ENCODE assay signal across 11 cellular contexts in genomic region chr1:47906009-47906432, GRCh38.
DNase-seq lines count a peak whose midpoint lies in the region; ATAC-seq, FAIRE-seq and TF ChIP-seq lines count a peak whose summit lies in the region.
"Had no signal": no experiment of that assay in that cellular context is flagged by ENCODE, and none has a peak within 500 bp of the region (broad histone marks: within the 10 kb centered on the region; RNA-seq: fewer than 3 reads in every experiment).

No MANE protein-coding gene starts in this region.

- TF ChIP-seq CTCF in A549 (IDR thresholded peaks at IDR 0.05) (no peak), astrocyte of the spinal cord (IDR thresholded peaks at IDR 0.05; ENCODE audit: low read depth, low read length) (no peak)

- WGBS in A549 (ENCODE audit: missing lambda C conversion rate): 11% methylated on average over 3 of the region's 4 CpGs

- no peak for TF ChIP-seq EP300 in A549 (IDR thresholded peaks at IDR 0.05)

- TF ChIP-seq RAD21 in A549 (conservative IDR thresholded peaks at IDR 0.05 in 1 of 2, IDR thresholded peaks at IDR 0.05 in 1 of 2): no peak

- H3K4me2 ChIP-seq in A549: 0 out of 3 replicates have a peak overlapping the region, but pooled peaks have one; percentile 26

- POLR2A ChIA-PET in A549 (lab: Yijun Ruan, JAX): no interaction called here

- peak in 1 of 2 experiments; percentile 5 for DNase-seq in A549 (ENCODE audit: low read depth in 1 of 2, low spot score in 1 of 2)
- DNase-seq in LHCN-M2 (ENCODE audit: low read depth): peak; percentile 4
- DNase-seq in astrocyte of the spinal cord (ENCODE audit: low read depth, low spot score): peak; percentile 4
- DNase-seq in kidney tubule cell (ENCODE audit: low spot score): peak; percentile 81
- DNase-seq in RPMI8226: no peak
- no peak for DNase-seq in activated CD8-positive, alpha-beta memory T cell treated with anti-CD3 and anti-CD28 coated beads, Interleukin-2, amount 50 U/mL, for 4 hours
- DNase-seq in NCI-H1048 (lab: John Stamatoyannopoulos, UW): no peak
- DNase-seq: HCEC 1CT, heart left ventricle had no signal

- CTCF ChIA-PET in A549 (lab: Yijun Ruan, JAX): no interaction called here

- H3K4me1 ChIP-seq in A549: peaks cover 6% of the 10 kb centered on the region; the same call in 1 of the 3 replicates
- H3K4me1 ChIP-seq: heart left ventricle had no signal

- TF ChIP-seq POLR2A in A549 (IDR thresholded peaks at IDR 0.05; ENCODE audit: low read length): no peak

- FAIRE-seq in A549 (lab: Jason Lieb, UNC): no peak

- in situ Hi-C loops in astrocyte of the spinal cord (cut with HindIII; ENCODE audit: low sequenced_read_pairs): no loop called here

- H3K4me3 ChIP-seq in A549: no peak overlapping the region
- no peak overlapping the region for H3K4me3 ChIP-seq in astrocyte of the spinal cord (ENCODE audit: low read depth, low read length)
- H3K4me3 ChIP-seq: heart left ventricle had no signal

- H3K27ac ChIP-seq in A549: peak overlapping the region in 1 of 2 experiments; percentile 46; a peak in 1 of 6 replicates
- H3K27ac ChIP-seq: heart left ventricle had no signal

- no peaks in the 10 kb centered on the region for H3K9me3 ChIP-seq in A549
- H3K9me3 ChIP-seq: heart left ventricle had no signal

- ATAC-seq in A549 (peak; percentile 30 to 40; a peak in 1 of 6 replicates), GM19324 (IDR thresholded peaks at IDR 0.05; ENCODE audit: low FRiP score, unreplicated experiment) (no peak)
- ATAC-seq: sciatic nerve had no signal

TF ChIP-seq in A549, 52 proteins besides CTCF, POLR2A, EP300 and RAD21:
- TF ChIP-seq ZNF302 (CRISPR knock-in tag; IDR thresholded peaks at IDR 0.05): no peak
- TF ChIP-seq TP53 (CRISPR knock-in tag; IDR thresholded peaks at IDR 0.05): no peak
- no peak for TF ChIP-seq RCOR1 (IDR thresholded peaks at IDR 0.05; ENCODE audit: low read depth, low read length)
- no peak for TF ChIP-seq HOXA7 (CRISPR knock-in tag; IDR thresholded peaks at IDR 0.05)
- TF ChIP-seq SREBF2 (IDR thresholded peaks at IDR 0.05): no peak
- TF ChIP-seq HMGXB4 (CRISPR knock-in tag; IDR thresholded peaks at IDR 0.05; ENCODE audit: borderline replicate concordance): no peak
- no peak for TF ChIP-seq ZC3H11A (IDR thresholded peaks at IDR 0.05)
- TF ChIP-seq CBX2 (IDR thresholded peaks at IDR 0.05; ENCODE audit: borderline replicate concordance, low read depth): no peak
- no peak for TF ChIP-seq KDM5A (IDR thresholded peaks at IDR 0.05)
- TF ChIP-seq CEBPB (IDR thresholded peaks at IDR 0.05): no peak
- TF ChIP-seq NR3C1 (IDR thresholded peaks at IDR 0.05): no peak
- no peak for TF ChIP-seq HOXB5 (CRISPR knock-in tag; IDR thresholded peaks at IDR 0.05)

Comparison
In these comparisons a context has a peak if more than half of its experiments do, and no peak if none do; other contexts are left out.
1. DNase-seq: peak in LHCN-M2 (single experiment), astrocyte of the spinal cord (single experiment) and kidney tubule cell (single experiment); none in RPMI8226 (single experiment), activated CD8-positive, alpha-beta memory T cell treated with anti-CD3 and anti-CD28 coated beads, Interleukin-2, amount 50 U/mL, for 4 hours (single experiment) and NCI-H1048 (single experiment).